Comparison of ENCODE assay signal across 8 cellular contexts in genomic region chr6:148760568-148761531, GRCh38. TPM values are rescaled to one million over a fixed set of nuclear protein-coding genes. Genes with fewer than 3 reads are reported as not detected.
DNase-seq lines count a peak whose midpoint lies in the region; ATAC-seq and TF ChIP-seq lines count a peak whose summit lies in the region.

No MANE protein-coding gene starts in this region.

- H3K4me2 ChIP-seq in OCI-LY3 (ENCODE audit: low read length) = peak overlapping the region; percentile 96

- H3K36me3 ChIP-seq in OCI-LY3 (replicated peaks; ENCODE audit: low read depth, low read length) (peaks cover 7% of the 10 kb centered on the region), prostate gland (no peaks in the 10 kb centered on the region)

- no peaks in the 10 kb centered on the region for H3K27me3 ChIP-seq in OCI-LY3 (ENCODE audit: low read depth, low read length)
- H3K27me3 ChIP-seq in prostate gland (replicated peaks; ENCODE audit: insufficient read depth) = no peaks in the 10 kb centered on the region

- H3K4me1 ChIP-seq in OCI-LY3 (ENCODE audit: low read length) (peaks cover 75% of the 10 kb centered on the region), prostate gland (replicated peaks) (no peaks in the 10 kb centered on the region)

- ATAC-seq in GM18499 (IDR thresholded peaks at IDR 0.05; ENCODE audit: insufficient read depth, unreplicated experiment) (peak; percentile 27), HG02852 (IDR thresholded peaks at IDR 0.05; ENCODE audit: unreplicated experiment) (peak; percentile 40)
- ATAC-seq in activated naive CD4-positive, alpha-beta T cell treated with anti-CD3 and anti-CD28 coated beads, Interleukin-2, amount 50 U/mL, for 72 hours = peak; percentile 51 to 58

- H2AFZ ChIP-seq in OCI-LY3 (ENCODE audit: low read depth, low read length) = no peak overlapping the region

- no peaks in the 10 kb centered on the region for H4K20me1 ChIP-seq in OCI-LY3 (ENCODE audit: insufficient read depth, low read length)

- H3K4me3 ChIP-seq in OCI-LY3 (ENCODE audit: low read length) = peak overlapping the region; percentile 62
- H3K4me3 ChIP-seq in prostate gland = peak overlapping the region; percentile 10 to 15

- peak overlapping the region; percentile 79 for H3K9ac ChIP-seq in OCI-LY3 (ENCODE audit: low read length)

- intact Hi-C loops in head of caudate nucleus (cut with DNase I) = no loop called here
- intact Hi-C loops in prostate gland (cut with DNase I) = no loop called here

- peaks cover 27% of the 10 kb centered on the region for H3K79me2 ChIP-seq in OCI-LY3 (ENCODE audit: low read length)

- peak in 1 of 2 donors; percentile 17 for DNase-seq in activated naive CD4-positive, alpha-beta T cell treated with anti-CD3 and anti-CD28 coated beads, Interleukin-2, amount 50 U/mL, for 72 hours (ENCODE audit: low spot score in 2 of 2)
- peak in 34 of 42 donors; percentile 8 to 71 (median 44) for DNase-seq in head of caudate nucleus
- DNase-seq in prostate gland (ENCODE audit: low spot score) = peak; percentile 36
- no peak for DNase-seq in LoVo (ENCODE audit: low spot score)
- no peak for DNase-seq in OCI-M2 (lab: John Stamatoyannopoulos, UW; ENCODE audit: unreplicated experiment)

- H3K27ac ChIP-seq in OCI-LY3 (ENCODE audit: low read length) (peak overlapping the region; percentile 100), prostate gland (peak overlapping the region; percentile 38 to 68)

- no peak for TF ChIP-seq POLR2A in prostate gland (IDR thresholded peaks at IDR 0.05)

- TF ChIP-seq CTCF in OCI-LY3 (IDR thresholded peaks at IDR 0.05; ENCODE audit: low read depth, low read length) (no peak), prostate gland (IDR thresholded peaks at IDR 0.05) (no peak)

- WGBS in prostate gland = 6% methylated on average over 14 of the region's 14 CpGs

- no peaks in the 10 kb centered on the region for H3K36me3 Mint-ChIP-seq in activated naive CD4-positive, alpha-beta T cell treated with anti-CD3 and anti-CD28 coated beads, Interleukin-2, amount 50 U/mL, for 72 hours

- H3K27ac Mint-ChIP-seq in activated naive CD4-positive, alpha-beta T cell treated with anti-CD3 and anti-CD28 coated beads, Interleukin-2, amount 50 U/mL, for 72 hours = peak overlapping the region; percentile 2 to 67

- H3K9me3 Mint-ChIP-seq in activated naive CD4-positive, alpha-beta T cell treated with anti-CD3 and anti-CD28 coated beads, Interleukin-2, amount 50 U/mL, for 72 hours = no peaks in the 10 kb centered on the region

- H3K9me3 ChIP-seq in OCI-LY3 (ENCODE audit: insufficient read depth, low read length) (0 out of 2 replicates have a peak, but pooled peaks cover 3% of the 10 kb centered on the region), prostate gland (no peaks in the 10 kb centered on the region)

RNA-seq across cellular contexts. Expression of gene UST, which starts 14.0 kb away (rescaled TPM):
- total RNA-seq in activated naive CD4-positive, alpha-beta T cell treated with anti-CD3 and anti-CD28 coated beads, Interleukin-2, amount 50 U/mL, for 72 hours = under 1 TPM; 0.46 to 0.49 TPM
- 10 to 100 TPM in 1 of 2 donors, 1 to 10 TPM in 1; 6.6 to 12.9 TPM for total RNA-seq in prostate gland

Comparison
In these comparisons a context has a peak if more than half of its experiments do, and no peak if none do; other contexts are left out.
1. DNase-seq: peak in head of caudate nucleus (34 of 42) and prostate gland (single experiment); none in LoVo (single experiment) and OCI-M2 (single experiment).
2. RNA of gene UST, which starts 14.0 kb away (total RNA-seq): 6.6 to 12.9 TPM in prostate gland; 0.46 to 0.49 TPM in activated naive CD4-positive, alpha-beta T cell treated with anti-CD3 and anti-CD28 coated beads, Interleukin-2, amount 50 U/mL, for 72 hours; every median in the first group is over 4 times any median in the second.
3. Peak in every context shown above with its lines, with median percentiles within 50 percentile points of each other: ATAC-seq.